In the genomic region with DNA sequence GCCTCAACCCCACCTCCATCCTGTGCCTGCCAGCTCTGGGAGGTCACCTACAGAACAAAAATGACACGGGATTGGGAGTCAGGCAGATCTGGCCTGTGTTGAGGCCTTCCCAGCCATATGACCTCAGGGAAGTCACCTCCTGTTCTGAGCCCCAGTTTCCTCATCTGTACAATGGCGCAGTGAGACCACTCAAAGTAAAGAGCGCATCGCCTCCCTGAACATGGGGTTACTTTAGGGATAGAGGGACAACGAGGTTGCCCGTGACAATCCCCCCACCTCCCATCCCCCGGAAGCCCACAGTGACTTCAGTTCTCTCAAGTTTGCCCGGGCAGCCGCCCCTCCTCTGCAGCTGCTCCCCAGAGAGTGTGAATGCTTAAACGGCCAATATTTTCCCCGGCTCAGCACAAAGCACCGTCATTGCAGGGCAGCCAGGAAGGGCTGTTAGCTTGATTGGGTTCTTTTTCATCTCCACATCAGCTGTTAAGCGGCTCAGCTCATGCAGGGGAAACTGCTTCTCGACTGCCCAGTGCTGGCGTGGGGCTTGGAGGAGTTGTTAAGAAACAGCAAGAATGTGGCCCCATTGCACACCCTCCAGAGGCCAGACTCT, we compare ENCODE assay signal across 9 cellular contexts.
DNase-seq lines count a peak whose midpoint lies in the region; ATAC-seq, FAIRE-seq and TF ChIP-seq lines count a peak whose summit lies in the region.
"Had no signal": no experiment of that assay in that cellular context is flagged by ENCODE, and none has a peak within 500 bp of the region (broad histone marks: within the 10 kb centered on the region; RNA-seq: fewer than 3 reads in every experiment).

No MANE protein-coding gene starts in this region.

- peak overlapping the region; percentile 56 to 61 for H3K27ac Mint-ChIP-seq in T-cell

- no peak for FAIRE-seq in small intestine (lab: Jason Lieb, UNC)

- POLR2A ChIA-PET in T-cell (lab: Charles Lee) = no interaction called here

- TF ChIP-seq EP300 in sigmoid colon (IDR thresholded peaks at IDR 0.05) = no peak

- H3K36me3 Mint-ChIP-seq in T-cell = no peaks in the 10 kb centered on the region

- DNase-seq in T-cell (peak in 14 of 34 experiments; percentile 2 to 27 (median 12)), head of caudate nucleus (peak in 34 of 42 donors; percentile 28 to 85 (median 58)), sigmoid colon (no peak), small intestine (no peak), lower leg skin (ENCODE audit: low spot score in 2 of 2) (no peak)
- no peak for DNase-seq in activated CD4-positive, alpha-beta T cell treated with anti-CD3 and anti-CD28 coated beads, Interleukin-2, amount 50 U/mL, for 4 hours

- TF ChIP-seq POLR2A in sigmoid colon (IDR thresholded peaks at IDR 0.05) (no peak), lower leg skin (IDR thresholded peaks at IDR 0.05) (no peak)

- peaks cover 0 to 12% (median 1%) of the 10 kb centered on the region in 3 donors for H3K9me3 Mint-ChIP-seq in T-cell

- WGBS in sigmoid colon, 2 donors = 37 to 73% methylated on average over 15 of the region's 15 CpGs
- WGBS in small intestine, 3 donors = 38 to 60% (median 59%) methylated on average over 15 of the region's 15 CpGs
- 29 to 37% methylated on average over 15 of the region's 15 CpGs for WGBS in lower leg skin, 2 donors

- peaks cover 0 to 56% (median 41%) of the 10 kb centered on the region in 4 donors for H3K4me1 ChIP-seq in sigmoid colon
- no peaks in the 10 kb centered on the region for H3K4me1 ChIP-seq in small intestine (ENCODE audit: control insufficient read depth in 2 of 2, insufficient read depth in 1 of 2, low read depth in 1 of 2, low read length in 1 of 2)

- ATAC-seq in T-cell (replicated peaks in 1 of 4) (peak; percentile 58 to 68 (median 66)), HG02973 (IDR thresholded peaks at IDR 0.05; ENCODE audit: unreplicated experiment) (no peak)

- H3K4me3 ChIP-seq in sigmoid colon (no peak overlapping the region), small intestine (ENCODE audit: low read depth in 1 of 2, low read length in 2 of 2) (no peak overlapping the region), lower leg skin (ENCODE audit: low read depth, poor library complexity, severe bottlenecking) (no peak overlapping the region)

- H3K36me3 ChIP-seq in KOPT-K1 (ENCODE audit: insufficient read depth, low read length) = no peaks in the 10 kb centered on the region
- no peaks in the 10 kb centered on the region for H3K36me3 ChIP-seq in sigmoid colon
- H3K36me3 ChIP-seq in small intestine (ENCODE audit: control insufficient read depth in 2 of 2, insufficient read depth in 2 of 2, low read length in 2 of 2) = no peaks in the 10 kb centered on the region

- H3K4me1 Mint-ChIP-seq in T-cell = peaks cover 20 to 26% (median 22%) of the 10 kb centered on the region in 3 donors

- H3K27me3 ChIP-seq in sigmoid colon (no peaks in the 10 kb centered on the region), small intestine (ENCODE audit: control insufficient read depth in 2 of 2, insufficient read depth in 2 of 2, low read length in 2 of 2) (no peaks in the 10 kb centered on the region)

- H3K9me3 ChIP-seq in KOPT-K1 (ENCODE audit: insufficient read depth, low read length, poor library complexity, severe bottlenecking) (peaks cover 17% of the 10 kb centered on the region), sigmoid colon (peaks cover 0 to 2% (median 0%) of the 10 kb centered on the region in 4 donors), small intestine (ENCODE audit: control insufficient read depth, low read depth) (no peaks in the 10 kb centered on the region)

- intact Hi-C loops in head of caudate nucleus (cut with DNase I) (no loop called here), sigmoid colon (cut with DNase I) (loop anchor here (5.0 kb wide), 1 partner anchor 70 kb away; no protein-coding TSS in a partner anchor), lower leg skin (cut with DNase I; ENCODE audit: low total_unique reads) (no loop called here)

- H3K27ac ChIP-seq in KOPT-K1 (ENCODE audit: low read depth, low read length, poor library complexity, severe bottlenecking) = peak overlapping the region; percentile 78
- H3K27ac ChIP-seq in sigmoid colon = peak overlapping the region; percentile 57 to 93 (median 88)
- peak overlapping the region in 1 of 2 donors; percentile 34 for H3K27ac ChIP-seq in small intestine (ENCODE audit: low read depth in 1 of 2, low read length in 1 of 2)

- H3K4me3 Mint-ChIP-seq in T-cell = peak overlapping the region; percentile 35 to 71 (median 52)
- H3K4me3 Mint-ChIP-seq: memory B cell had no signal

- CTCF ChIA-PET in T-cell (lab: Charles Lee) = interaction anchor here in 1 of 2 donors (0.6 kb wide), 2 partner anchors 59 to 561 kb away, joined by 3 read pairs; no protein-coding TSS in a partner anchor

- TF ChIP-seq CTCF in sigmoid colon (IDR thresholded peaks at IDR 0.05) = no peak
- TF ChIP-seq CTCF in lower leg skin (IDR thresholded peaks at IDR 0.05) = no peak

- peaks cover 0 to 3% of the 10 kb centered on the region in 2 donors for H3K27me3 Mint-ChIP-seq in T-cell

Comparison
In these comparisons a context has a peak if more than half of its experiments do, and no peak if none do; other contexts are left out.
1. DNase-seq: peak in head of caudate nucleus (34 of 42); none in sigmoid colon (single experiment), small intestine (single experiment), lower leg skin (0 of 2) and activated CD4-positive, alpha-beta T cell treated with anti-CD3 and anti-CD28 coated beads, Interleukin-2, amount 50 U/mL, for 4 hours (0 of 2).